7 cellular contexts compared by ENCODE assay signal in genomic region chr17:4998027-4998665, GRCh38. TPM values are rescaled to one million over a fixed set of nuclear protein-coding genes. Genes with fewer than 3 reads are reported as not detected.
DNase-seq lines count a peak whose midpoint lies in the region; ATAC-seq and TF ChIP-seq lines count a peak whose summit lies in the region.

No MANE protein-coding gene starts in this region.

- H3K27me3 ChIP-seq in neutrophil, result no peaks in the 10 kb centered on the region

- peak overlapping the region; percentile 42 for H3K27ac Mint-ChIP-seq in activated CD4-positive, alpha-beta memory T cell treated with anti-CD3 and anti-CD28 coated beads for 36 hours

- H3K27ac ChIP-seq in neutrophil, result peak overlapping the region; percentile 83

- peak overlapping the region; percentile 92 for H3K4me3 ChIP-seq in foreskin fibroblast (ENCODE audit: low read depth in 1 of 2, low read length in 2 of 2)
- peak overlapping the region; percentile 69 to 87 for H3K4me3 ChIP-seq in neutrophil (ENCODE audit: low read depth in 1 of 2, low read length in 1 of 2)

- H3K36me3 Mint-ChIP-seq in activated CD4-positive, alpha-beta memory T cell treated with anti-CD3 and anti-CD28 coated beads for 36 hours, result peaks cover 11% of the 10 kb centered on the region

- peaks cover 20% of the 10 kb centered on the region for H3K4me1 Mint-ChIP-seq in activated CD4-positive, alpha-beta memory T cell treated with anti-CD3 and anti-CD28 coated beads for 36 hours (ENCODE audit: low read depth)

- no peaks in the 10 kb centered on the region for H3K27me3 Mint-ChIP-seq in activated CD4-positive, alpha-beta memory T cell treated with anti-CD3 and anti-CD28 coated beads for 36 hours

- H3K4me1 ChIP-seq in neutrophil (ENCODE audit: control insufficient read depth in 1 of 2, insufficient read depth in 1 of 2, low read depth in 1 of 2, low read length in 1 of 2), result peaks cover 30 to 36% of the 10 kb centered on the region in 2 experiments

- ATAC-seq in GM18909 (IDR thresholded peaks at IDR 0.05; ENCODE audit: poor library complexity, unreplicated experiment) (peak; percentile 15), HG03045 (IDR thresholded peaks at IDR 0.05; ENCODE audit: unreplicated experiment) (peak; percentile 10), GM21737 (IDR thresholded peaks at IDR 0.05; ENCODE audit: unreplicated experiment) (no peak)

- TF ChIP-seq CTCF in foreskin fibroblast (IDR thresholded peaks at IDR 0.05; ENCODE audit: low read depth, low read length) (no peak), neutrophil (IDR thresholded peaks at IDR 0.05) (no peak)

- H3K9me3 ChIP-seq in neutrophil, result no peaks in the 10 kb centered on the region

- intact Hi-C loops in activated CD4-positive, alpha-beta memory T cell treated with anti-CD3 and anti-CD28 coated beads for 36 hours (cut with micrococcal nuclease), result loop anchor here (5.0 kb wide), 1 partner anchor 34 kb away; no protein-coding TSS in a partner anchor

- H3K9me3 Mint-ChIP-seq in activated CD4-positive, alpha-beta memory T cell treated with anti-CD3 and anti-CD28 coated beads for 36 hours, result no peaks in the 10 kb centered on the region

- POLR2A ChIA-PET in activated CD4-positive, alpha-beta memory T cell treated with anti-CD3 and anti-CD28 coated beads for 36 hours (lab: Charles Lee), result interaction anchor here (0.6 to 2.9 kb wide), 8 partner anchors 10 to 79 kb away, joined by 3 to 31 read pairs (median 6); partner anchors contain the start of genes CAMTA2, PFN1, RNF167 and SLC25A11

- peaks cover 29% of the 10 kb centered on the region for H3K36me3 ChIP-seq in neutrophil

- CTCF ChIA-PET in activated CD4-positive, alpha-beta memory T cell treated with anti-CD3 and anti-CD28 coated beads for 36 hours (lab: Charles Lee), result interaction anchor here (0.7 to 1.9 kb wide), 5 partner anchors 17 to 89 kb away, joined by 4 to 8 read pairs (median 5); no protein-coding TSS in a partner anchor

- H3K4me3 Mint-ChIP-seq in activated CD4-positive, alpha-beta memory T cell treated with anti-CD3 and anti-CD28 coated beads for 36 hours, result peak overlapping the region; percentile 82

- DNase-seq in activated CD4-positive, alpha-beta memory T cell treated with anti-CD3 and anti-CD28 coated beads for 36 hours, result no peak
- DNase-seq in foreskin fibroblast, result no peak
- DNase-seq in HPDE6-E6E7 (ENCODE audit: extremely low spot score), result no peak

RNA-seq across cellular contexts. Expression of gene KIF1C, which starts 0.4 kb away (rescaled TPM):
- 10 to 100 TPM; 43.9 to 48.8 TPM for total RNA-seq in activated CD4-positive, alpha-beta memory T cell treated with anti-CD3 and anti-CD28 coated beads for 36 hours

RNA-seq across cellular contexts. Expression of gene INCA1, which starts 0.8 kb away (rescaled TPM):
- under 1 TPM in 1 of 2 experiments, not detected in 1; 0.40 TPM for total RNA-seq in activated CD4-positive, alpha-beta memory T cell treated with anti-CD3 and anti-CD28 coated beads for 36 hours

RNA-seq across cellular contexts. Expression of gene CAMTA2, which starts 10.7 kb away (rescaled TPM):
- 100 to 1,000 TPM; 101 to 109 TPM for total RNA-seq in activated CD4-positive, alpha-beta memory T cell treated with anti-CD3 and anti-CD28 coated beads for 36 hours

RNA-seq across cellular contexts. Expression of gene SPAG7, which starts 30.5 kb away (rescaled TPM):
- total RNA-seq in activated CD4-positive, alpha-beta memory T cell treated with anti-CD3 and anti-CD28 coated beads for 36 hours, result 10 to 100 TPM; 60.6 to 65.8 TPM

RNA-seq across cellular contexts. Expression of gene SLC52A1, which starts 37.1 kb away (rescaled TPM):
- under 1 TPM; 0.31 to 0.36 TPM for total RNA-seq in activated CD4-positive, alpha-beta memory T cell treated with anti-CD3 and anti-CD28 coated beads for 36 hours
